8 cellular contexts compared by ENCODE assay signal in the genomic region with DNA sequence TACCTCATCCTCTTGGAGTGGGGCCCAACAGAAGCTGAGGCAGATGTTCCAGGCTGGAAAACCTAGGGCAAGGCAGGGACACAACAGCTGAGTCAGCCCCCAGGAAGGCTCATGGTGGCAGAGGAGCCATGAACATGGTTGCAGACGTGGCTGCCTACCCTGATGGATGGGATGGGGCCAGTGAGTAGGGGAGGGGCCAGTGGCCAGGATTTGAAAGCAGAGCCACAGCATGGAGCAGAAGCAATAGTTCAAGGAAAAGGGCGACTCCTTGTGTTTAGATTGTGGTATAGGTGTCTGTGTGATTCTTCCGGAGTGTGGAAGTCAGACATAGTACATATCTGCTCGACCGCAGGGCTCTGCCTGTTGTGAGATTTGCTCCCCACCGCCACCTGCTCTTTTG. TPM values are rescaled to one million over a fixed set of nuclear protein-coding genes. Genes with fewer than 3 reads are reported as not detected.
A peak's percentile ranks its signal among the peaks of the same experiment; 100 is the strongest.
DNase-seq lines count a peak whose midpoint lies in the region; ATAC-seq and TF ChIP-seq lines count a peak whose summit lies in the region.

No MANE protein-coding gene starts in this region.

- no peaks in the 10 kb centered on the region for H3K27me3 ChIP-seq in foreskin keratinocyte

- no peak overlapping the region for H3K27ac ChIP-seq in foreskin keratinocyte
- H3K27ac ChIP-seq in coronary artery: no peak overlapping the region

- no peaks in the 10 kb centered on the region for H3K27me3 Mint-ChIP-seq in T-helper 2 cell treated with Interferon-gamma antibody and Interleukin-4, amounts not matched to agents 5 μg/mL and 100 μg/mL, for 36 hours (ENCODE audit: low read depth)

- peak overlapping the region; percentile 34 for H3K4me3 Mint-ChIP-seq in T-helper 2 cell treated with Interferon-gamma antibody and Interleukin-4, amounts not matched to agents 5 μg/mL and 100 μg/mL, for 36 hours

- peaks cover 59% of the 10 kb centered on the region for H3K4me1 Mint-ChIP-seq in T-helper 2 cell treated with Interferon-gamma antibody and Interleukin-4, amounts not matched to agents 5 μg/mL and 100 μg/mL, for 36 hours (ENCODE audit: low read depth)

- TF ChIP-seq CTCF in foreskin keratinocyte (conservative IDR thresholded peaks at IDR 0.05) (peak; percentile 46), coronary artery (IDR thresholded peaks at IDR 0.05) (no peak)

- peak; percentile 25 to 71 (median 54) for DNase-seq in stimulated activated naive CD4-positive, alpha-beta T cell (lab: John Stamatoyannopoulos, UW)
- no peak for DNase-seq in stimulated activated naive CD4-positive, alpha-beta T cell treated with Interleukin-2 at 50 U/mL for 16 hours (lab: John Stamatoyannopoulos, UW)
- peak; percentile 45 for DNase-seq in T-helper 2 cell treated with Interferon-gamma antibody and Interleukin-4, amounts not matched to agents 5 μg/mL and 100 μg/mL, for 36 hours (ENCODE audit: low spot score)
- DNase-seq in foreskin keratinocyte (no peak), DMS153 treated with DMSO at 0.1 percent for 48 hours (lab: John Stamatoyannopoulos, UW; ENCODE audit: unreplicated experiment) (no peak), coronary artery (ENCODE audit: low spot score) (no peak)

- peak overlapping the region; percentile 56 for H3K27ac Mint-ChIP-seq in T-helper 2 cell treated with Interferon-gamma antibody and Interleukin-4, amounts not matched to agents 5 μg/mL and 100 μg/mL, for 36 hours

- H3K9me3 Mint-ChIP-seq in T-helper 2 cell treated with Interferon-gamma antibody and Interleukin-4, amounts not matched to agents 5 μg/mL and 100 μg/mL, for 36 hours: no peaks in the 10 kb centered on the region

- no peaks in the 10 kb centered on the region for H3K4me1 ChIP-seq in foreskin keratinocyte

- H3K4me3 ChIP-seq in coronary artery: no peak overlapping the region

- H3K36me3 Mint-ChIP-seq in T-helper 2 cell treated with Interferon-gamma antibody and Interleukin-4, amounts not matched to agents 5 μg/mL and 100 μg/mL, for 36 hours (ENCODE audit: low read depth): peaks cover 14% of the 10 kb centered on the region

- peak; percentile 58 for ATAC-seq in foreskin keratinocyte
- no peak for ATAC-seq in HG03354 (IDR thresholded peaks at IDR 0.05; ENCODE audit: poor library complexity, severe bottlenecking, unreplicated experiment)
- no peak for ATAC-seq in GM21390 (IDR thresholded peaks at IDR 0.05; ENCODE audit: unreplicated experiment)

RNA-seq across cellular contexts. Expression of a gene that starts 24.2 kb away (rescaled TPM):
- 3.0 and 3.9 TPM in 2 replicates for total RNA-seq in foreskin keratinocyte
- 1.8 and 1.9 TPM in 2 replicates for polyA plus RNA-seq in foreskin keratinocyte

Comparison
In these comparisons a context has a peak if more than half of its experiments do, and no peak if none do; other contexts are left out.
1. DNase-seq: peak in stimulated activated naive CD4-positive, alpha-beta T cell (6 of 6) and T-helper 2 cell treated with Interferon-gamma antibody and Interleukin-4, amounts not matched to agents 5 μg/mL and 100 μg/mL, for 36 hours (single experiment); none in stimulated activated naive CD4-positive, alpha-beta T cell treated with Interleukin-2 at 50 U/mL for 16 hours (single experiment), foreskin keratinocyte (0 of 2), DMS153 treated with DMSO at 0.1 percent for 48 hours (single experiment) and coronary artery (single experiment).